8 cellular contexts compared by ENCODE assay signal in genomic region chr9:132944294-132945185, GRCh38. TPM values are rescaled to one million over a fixed set of nuclear protein-coding genes. Genes with fewer than 3 reads are reported as not detected.
A peak's percentile ranks its signal among the peaks of the same experiment; 100 is the strongest.
DNase-seq lines count a peak whose midpoint lies in the region; ATAC-seq lines count a peak whose summit lies in the region.

Gene TSC1 (minus strand): TSS chr9:132944616. CDS start chr9:132928872, 15,744 bp downstream.

- DNase-seq in HS-5 (ENCODE audit: low read depth) (peak; percentile 85), NK-92 (lab: John Stamatoyannopoulos, UW; ENCODE audit: unreplicated experiment) (peak; percentile 89), lung microvascular endothelial cell (ENCODE audit: low read depth in 2 of 2) (peak; percentile 96 to 97)
- DNase-seq in activated CD8-positive, alpha-beta memory T cell treated with anti-CD3 and anti-CD28 coated beads for 24 hours = peak; percentile 99
- peak; percentile 98 for DNase-seq in effector CD8-positive, alpha-beta T cell (lab: John Stamatoyannopoulos, UW)
- DNase-seq in stimulated activated CD4-positive, alpha-beta T cell treated with anti-CD3 and anti-CD28 coated beads, TNF-alpha, amount 100 ng/mL, for 4 hours (ENCODE audit: low read depth in 3 of 3) = peak; percentile 95 to 98 (median 98)

- H3K36me3 ChIP-seq in BLaER1 treated with 17β-estradiol and CSF1 and Interleukin-3, amounts not matched to agents 10 nM and 100 nM = 0 out of 22 replicates have a peak, but pooled peaks cover 0 to 2% (median 0%) of the 10 kb centered on the region in 11 experiments

- H3K27ac ChIP-seq in BLaER1 treated with 17β-estradiol and CSF1 and Interleukin-3, amounts not matched to agents 10 nM and 100 nM = peak within 1 kb of the TSS; percentile 93 to 100 (median 98)

- no peaks in the 10 kb centered on the region for H3K27me3 ChIP-seq in BLaER1 treated with 17β-estradiol and CSF1 and Interleukin-3, amounts not matched to agents 10 nM and 100 nM

- peak within 1 kb of the TSS; percentile 85 to 100 (median 95) for H3K4me2 ChIP-seq in BLaER1 treated with 17β-estradiol and CSF1 and Interleukin-3, amounts not matched to agents 10 nM and 100 nM

- peaks cover 0 to 42% (median 13%) of the 10 kb centered on the region in 11 experiments; a peak in 11 of 22 replicates for H4K20me1 ChIP-seq in BLaER1 treated with 17β-estradiol and CSF1 and Interleukin-3, amounts not matched to agents 10 nM and 100 nM

- ATAC-seq in GM19455 (IDR thresholded peaks at IDR 0.05; ENCODE audit: unreplicated experiment) = peak; percentile 70

- peak within 1 kb of the TSS; percentile 91 to 99 (median 96) for H3K9ac ChIP-seq in BLaER1 treated with 17β-estradiol and CSF1 and Interleukin-3, amounts not matched to agents 10 nM and 100 nM

- H3K4me3 ChIP-seq in BLaER1 treated with 17β-estradiol and CSF1 and Interleukin-3, amounts not matched to agents 10 nM and 100 nM = peak within 1 kb of the TSS; percentile 91 to 100 (median 100)

- H3K9me3 ChIP-seq in BLaER1 treated with 17β-estradiol and CSF1 and Interleukin-3, amounts not matched to agents 10 nM and 100 nM (replicated peaks in 1 of 11) = no peaks in the 10 kb centered on the region

- H3K4me1 ChIP-seq in BLaER1 treated with 17β-estradiol and CSF1 and Interleukin-3, amounts not matched to agents 10 nM and 100 nM = peaks cover 24 to 34% (median 30%) of the 10 kb centered on the region in 10 experiments

RNA-seq across cellular contexts. Expression of gene TSC1, which starts in this region (rescaled TPM):
- 12.2 and 20.4 TPM in 2 replicates for total RNA-seq in lung microvascular endothelial cell

Comparison
In these comparisons a context has a peak if more than half of its experiments do, and no peak if none do; other contexts are left out.
1. Peak in every context shown above with its lines: DNase-seq, ATAC-seq, H3K4me3 ChIP-seq and H3K27ac ChIP-seq.